Comparison of ENCODE assay signal across 17 cellular contexts in the genomic region with DNA sequence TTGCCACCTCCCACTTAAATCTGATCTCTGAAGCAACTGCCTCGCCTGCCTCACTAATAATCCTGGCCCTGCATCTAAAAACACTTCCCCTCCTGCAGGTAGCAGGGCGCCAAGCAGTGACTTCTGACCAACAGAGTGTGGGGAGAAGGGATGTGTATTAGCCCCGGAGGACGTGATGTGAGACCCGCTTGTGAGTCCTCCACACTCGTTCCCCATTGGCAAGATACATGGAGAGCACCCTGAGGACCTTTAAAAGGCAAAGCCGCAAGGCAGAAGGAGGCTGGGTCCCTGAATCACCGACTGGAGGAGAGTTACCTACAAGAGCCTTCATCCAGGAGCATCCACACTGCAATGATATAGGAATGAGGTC. TPM values are rescaled to one million over a fixed set of nuclear protein-coding genes. Genes with fewer than 3 reads are reported as not detected.
A peak's percentile ranks its signal among the peaks of the same experiment; 100 is the strongest.
DNase-seq lines count a peak whose midpoint lies in the region; ATAC-seq, FAIRE-seq and TF ChIP-seq lines count a peak whose summit lies in the region.
"Had no signal": no experiment of that assay in that cellular context is flagged by ENCODE, and none has a peak within 500 bp of the region (broad histone marks: within the 10 kb centered on the region; RNA-seq: fewer than 3 reads in every experiment).

No MANE protein-coding gene starts in this region.

- H3K79me2 ChIP-seq in OCI-LY7 (ENCODE audit: insufficient read depth, low read depth, low read length), result no peaks in the 10 kb centered on the region
- no peaks in the 10 kb centered on the region for H3K79me2 ChIP-seq in K562 (ENCODE audit: control insufficient read depth, insufficient read depth, low read length)

- BruUV-seq in OCI-LY7 (replicated peaks; lab: Mats Ljungman, UMichigan) (no TSS peak), K562 (replicated peaks; lab: Mats Ljungman, UMichigan) (no TSS peak)

- 84% methylated on average over 8 of the region's 8 CpGs for WGBS in K562 (ENCODE audit: insufficient coverage, low coverage, missing lambda C conversion rate)

- TF ChIP-seq EP300 in K562 (IDR thresholded peaks at IDR 0.05; ENCODE audit: low read length), result no peak

- H3K9me2 ChIP-seq in OCI-LY7 (ENCODE audit: insufficient read depth, low read length), result no peaks in the 10 kb centered on the region

- intact Hi-C loops in OCI-LY7 (cut with micrococcal nuclease; ENCODE audit: unreplicated experiment) (no loop called here), K562 (cut with micrococcal nuclease) (no loop called here)

- H3K4me1 Mint-ChIP-seq in CD8-positive, alpha-beta memory T cell, result peaks cover 33 to 53% (median 47%) of the 10 kb centered on the region in 3 donors
- peaks cover 58 to 70% of the 10 kb centered on the region in 2 donors for H3K4me1 Mint-ChIP-seq in natural killer cell treated with Interleukin-12 subunit alpha and Interleukin-12 subunit beta and Interleukin-15 and Interleukin-18, amount 100 ng/mL, for 72 hours (ENCODE audit: low read depth in 2 of 2)

- no peak; the same call in 1 of the 2 replicates for TF ChIP-seq POLR2A in K562 (conservative IDR thresholded peaks at IDR 0.05)

- H4K20me1 ChIP-seq in OCI-LY7 (ENCODE audit: insufficient read depth, low read length), result no peaks in the 10 kb centered on the region
- H4K20me1 ChIP-seq in K562 (replicated peaks; ENCODE audit: control insufficient read depth, insufficient read depth, low read length), result no peaks in the 10 kb centered on the region

- peak overlapping the region in 7 of 8 donors; percentile 45 to 96 (median 89) for H3K27ac Mint-ChIP-seq in CD8-positive, alpha-beta memory T cell
- H3K27ac Mint-ChIP-seq in natural killer cell treated with Interleukin-12 subunit alpha and Interleukin-12 subunit beta and Interleukin-15 and Interleukin-18, amount 100 ng/mL, for 72 hours, result peak overlapping the region; percentile 92 to 98

- ATAC-seq in K562, result no peak
- ATAC-seq in natural killer cell treated with Interleukin-12 subunit alpha and Interleukin-12 subunit beta and Interleukin-15 and Interleukin-18, amount 100 ng/mL, for 72 hours, result no peak
- no peak for ATAC-seq in GM18867 (IDR thresholded peaks at IDR 0.05; ENCODE audit: unreplicated experiment)
- ATAC-seq in HG03175 (IDR thresholded peaks at IDR 0.05; ENCODE audit: unreplicated experiment), result no peak

- FAIRE-seq in K562 (lab: Jason Lieb, UNC), result no peak

- peaks cover 6 to 29% (median 8%) of the 10 kb centered on the region in 3 donors for H3K36me3 Mint-ChIP-seq in CD8-positive, alpha-beta memory T cell
- peaks cover 14% of the 10 kb centered on the region for H3K36me3 Mint-ChIP-seq in natural killer cell treated with Interleukin-12 subunit alpha and Interleukin-12 subunit beta and Interleukin-15 and Interleukin-18, amount 100 ng/mL, for 72 hours

- no peak for TF ChIP-seq CTCF in OCI-LY7 (conservative IDR thresholded peaks at IDR 0.05; ENCODE audit: low read length)
- TF ChIP-seq CTCF in K562 (IDR thresholded peaks at IDR 0.05 in 2 of 3, conservative IDR thresholded peaks at IDR 0.05 in 1 of 3; ENCODE audit: insufficient read depth in 2 of 3, low read depth in 1 of 3, low read length in 3 of 3), result no peak
- TF ChIP-seq CTCF in brain microvascular endothelial cell (IDR thresholded peaks at IDR 0.05; ENCODE audit: low read depth, low read length, missing control alignments), result no peak

- CTCF ChIA-PET in CD8-positive, alpha-beta memory T cell (lab: Charles Lee), result no interaction called here
- CTCF ChIA-PET in OCI-LY7 (lab: Charles Lee; ENCODE audit: unreplicated experiment), result no interaction called here
- CTCF ChIA-PET in K562 (lab: Yijun Ruan, JAX; ENCODE audit: low intra/inter-chr PET ratio), result no interaction called here

- H3K36me3 ChIP-seq in CD8-positive, alpha-beta memory T cell (ENCODE audit: insufficient read depth, low read length), result peaks cover 6% of the 10 kb centered on the region
- H3K36me3 ChIP-seq in OCI-LY7 (ENCODE audit: insufficient read depth, low read length), result peaks cover 52% of the 10 kb centered on the region
- peaks cover 33% of the 10 kb centered on the region for H3K36me3 ChIP-seq in K562 (ENCODE audit: control insufficient read depth, insufficient read depth, low read length)
- H3K36me3 ChIP-seq in brain microvascular endothelial cell (replicated peaks), result peaks cover 9% of the 10 kb centered on the region

- no peaks in the 10 kb centered on the region for H3K27me3 Mint-ChIP-seq in CD8-positive, alpha-beta memory T cell
- H3K27me3 Mint-ChIP-seq in natural killer cell treated with Interleukin-12 subunit alpha and Interleukin-12 subunit beta and Interleukin-15 and Interleukin-18, amount 100 ng/mL, for 72 hours, result no peaks in the 10 kb centered on the region

- no peaks in the 10 kb centered on the region for H3K9me3 Mint-ChIP-seq in CD8-positive, alpha-beta memory T cell
- H3K9me3 Mint-ChIP-seq in natural killer cell treated with Interleukin-12 subunit alpha and Interleukin-12 subunit beta and Interleukin-15 and Interleukin-18, amount 100 ng/mL, for 72 hours, result no peaks in the 10 kb centered on the region

- no peak overlapping the region for H3K9ac ChIP-seq in K562 (ENCODE audit: insufficient read depth in 1 of 2, low read depth in 2 of 2, low read length in 2 of 2)

- DNase-seq in CD8-positive, alpha-beta memory T cell, result peak in 1 of 5 donors; percentile 23
- no peak for DNase-seq in OCI-LY7 (ENCODE audit: low spot score)
- DNase-seq in K562 (ENCODE audit: extremely low read depth in 1 of 4, low spot score in 3 of 4), result no peak
- no peak for DNase-seq in natural killer cell treated with Interleukin-12 subunit alpha and Interleukin-12 subunit beta and Interleukin-15 and Interleukin-18, amount 100 ng/mL, for 72 hours (ENCODE audit: low spot score)
- DNase-seq in brain microvascular endothelial cell, result no peak
- DNase-seq in NCI-H2196 (lab: John Stamatoyannopoulos, UW; ENCODE audit: unreplicated experiment), result no peak
- DNase-seq: activated CD4-positive, alpha-beta T cell treated with anti-CD3 and anti-CD28 coated beads, Interleukin-2, amount 50 U/mL, for 4 hours; activated gamma-delta T cell; head of caudate nucleus; IMR-90; NCI-H1105 treated with DMSO at 0.1 percent for 48 hours; NCI-H446; retina had no signal

- no peaks in the 10 kb centered on the region for H3K27me3 ChIP-seq in CD8-positive, alpha-beta memory T cell (ENCODE audit: insufficient read depth, low read length, poor library complexity, severe bottlenecking)
- H3K27me3 ChIP-seq in K562 (ENCODE audit: control insufficient read depth in 2 of 2, insufficient read depth in 2 of 2, low read length in 2 of 2), result no peaks in the 10 kb centered on the region
- no peaks in the 10 kb centered on the region for H3K27me3 ChIP-seq in brain microvascular endothelial cell (replicated peaks)
- H3K27me3 ChIP-seq: vagina had no signal

- in situ Hi-C loops in K562 (cut with MboI) (no loop called here), brain microvascular endothelial cell (cut with HindIII; ENCODE audit: low pct_ligation_motif_present, low sequenced_read_pairs) (no loop called here)

- no peak overlapping the region for H3K27ac ChIP-seq in CD8-positive, alpha-beta memory T cell (ENCODE audit: low read depth, low read length)
- H3K27ac ChIP-seq in OCI-LY7 (ENCODE audit: low read depth, low read length, poor library complexity, severe bottlenecking) (peak overlapping the region; percentile 93), K562 (ENCODE audit: extremely low read depth, low read depth, low read length) (no peak overlapping the region), brain microvascular endothelial cell (no peak overlapping the region)
- H3K27ac ChIP-seq: vagina had no signal

- H2AFZ ChIP-seq in OCI-LY7 (ENCODE audit: low read length) (no peak overlapping the region), K562 (ENCODE audit: low read depth, low read length) (no peak overlapping the region)

- peaks cover 4% of the 10 kb centered on the region for H3K9me1 ChIP-seq in K562 (ENCODE audit: control insufficient read depth, insufficient read depth, low read length)

- H3K4me3 ChIP-seq in CD8-positive, alpha-beta memory T cell (ENCODE audit: low read length), result no peak overlapping the region
- H3K4me3 ChIP-seq in OCI-LY7 (ENCODE audit: low read depth, low read length, poor library complexity, severe bottlenecking) (no peak overlapping the region), K562 (no peak overlapping the region), brain microvascular endothelial cell (ENCODE audit: low read depth, low read length) (no peak overlapping the region)
- H3K4me3 ChIP-seq: vagina had no signal

- H3K4me2 ChIP-seq in OCI-LY7 (ENCODE audit: low read length) (no peak overlapping the region), K562 (ENCODE audit: insufficient read depth, low read length) (no peak overlapping the region)

- H3K4me1 ChIP-seq in CD8-positive, alpha-beta memory T cell (ENCODE audit: insufficient read depth, low read length), result peaks cover 13% of the 10 kb centered on the region
- H3K4me1 ChIP-seq in OCI-LY7 (ENCODE audit: insufficient read depth, low read length, poor library complexity, severe bottlenecking) (peaks cover 66% of the 10 kb centered on the region), K562 (replicated peaks in 1 of 2; ENCODE audit: control insufficient read depth in 2 of 2, insufficient read depth in 2 of 2, low read length in 2 of 2) (peaks cover 7 to 18% of the 10 kb centered on the region in 2 experiments; a peak in 4 of 5 replicates)

- no peak for TF ChIP-seq RAD21 in K562 (CRISPR knock-in tag; conservative IDR thresholded peaks at IDR 0.05 in 1 of 2, IDR thresholded peaks at IDR 0.05 in 1 of 2)

- peak overlapping the region in 1 of 7 donors; percentile 35 for H3K4me3 Mint-ChIP-seq in CD8-positive, alpha-beta memory T cell
- peak overlapping the region; percentile 53 for H3K4me3 Mint-ChIP-seq in natural killer cell treated with Interleukin-12 subunit alpha and Interleukin-12 subunit beta and Interleukin-15 and Interleukin-18, amount 100 ng/mL, for 72 hours

- H3K9me3 ChIP-seq in CD8-positive, alpha-beta memory T cell (ENCODE audit: low read length), result no peaks in the 10 kb centered on the region
- H3K9me3 ChIP-seq in OCI-LY7 (ENCODE audit: low read length), result no peaks in the 10 kb centered on the region
- H3K9me3 ChIP-seq in K562 (replicated peaks; ENCODE audit: control insufficient read depth, insufficient read depth, low read depth, low read length), result no peaks in the 10 kb centered on the region
- H3K9me3 ChIP-seq: vagina had no signal

- POLR2A ChIA-PET in CD8-positive, alpha-beta memory T cell (lab: Charles Lee), result no interaction called here
- POLR2A ChIA-PET in OCI-LY7 (lab: Charles Lee), result interaction anchor here (0.8 kb wide), 1 partner anchor 221 kb away, joined by 3 read pairs; no protein-coding TSS in a partner anchor
- POLR2A ChIA-PET in K562 (lab: Yijun Ruan, JAX), result interaction anchor here (0.6 kb wide), 1 partner anchor 1395 kb away, joined by 3 read pairs; no protein-coding TSS in a partner anchor

RNA-seq across cellular contexts. Expression of a gene that starts 6.1 kb away (rescaled TPM):
- total RNA-seq in CD8-positive, alpha-beta memory T cell, result 1 to 10 TPM in 1 of 2 experiments, under 1 TPM in 1; 0.84 to 1.9 TPM
- 0.37 TPM for polyA plus RNA-seq in CD8-positive, alpha-beta memory T cell
- total RNA-seq in OCI-LY7 (2014; rRNA removed; shearing (Covaris generic)), result 6.4 and 8.0 TPM in 2 replicates
- 13.5 and 16.0 TPM in 2 replicates for total RNA-seq in OCI-LY7 (2022)
- 9.0 and 11.0 TPM in 2 replicates for total RNA-seq in K562 (2011; cell fraction: chromatin; rRNA removed; ENCODE audit: low replicate concordance)
- total RNA-seq in K562 (2011; cell fraction: nucleolus; rRNA removed), result 5.9 and 6.2 TPM in 2 replicates
- 8.1 and 8.8 TPM in 2 replicates for total RNA-seq in K562 (2011; cell fraction: nucleoplasm; rRNA removed)
- total RNA-seq in K562 (2014; rRNA removed), result 0.23 and 0.41 TPM in 2 replicates
- 0.32 and 0.47 TPM in 2 replicates for total RNA-seq in K562 (2014; rRNA removed; fragmentation: Illumina TruSeq; extraction: Trizol)
- total RNA-seq in K562 (2015; rRNA removed; fragmentation: Illumina TruSeq; extraction: Trizol), result 0.34 and 0.65 TPM in 2 replicates
- 0.83 and 0.95 TPM in 2 replicates for total RNA-seq in K562 (2021)
- 1.8 and 3.1 TPM in 2 replicates for polyA plus RNA-seq in K562 (2011; rRNA removed)
- polyA plus RNA-seq in K562 (2011; cell fraction: cytosol; rRNA removed), result 1.8 and 3.1 TPM in 2 replicates
- 12.1 and 14.8 TPM in 2 replicates for polyA plus RNA-seq in K562 (2011; cell fraction: nucleus; rRNA removed)
- 0.79 and 2.9 TPM in 2 replicates for polyA plus RNA-seq in K562 (2012)
- polyA plus RNA-seq in K562 (2014; fragmentation: Illumina TruSeq; extraction: Trizol), result 0.73 and 0.93 TPM in 2 replicates
- under 1 TPM; 0.13 to 0.21 TPM for polyA plus RNA-seq in K562 (2014; fragmentation: Nextera tagmentation; extraction: Ambion mirVana)
- polyA plus RNA-seq in K562 (2014; rRNA removed), result 0.62 and 1.6 TPM in 2 replicates
- 0.30 TPM in 1 of 2 replicates, not detected in the other for polyA minus RNA-seq in K562 (2011; rRNA and poly(A)+ RNA removed)
- not detected in 2 replicates for polyA minus RNA-seq in K562 (2011; cell fraction: cytosol; rRNA and poly(A)+ RNA removed)
- 1.1 and 1.6 TPM in 2 replicates for polyA minus RNA-seq in K562 (2011; cell fraction: nucleus; rRNA and poly(A)+ RNA removed)
- 1 to 10 TPM; 3.7 to 6.8 TPM for total RNA-seq in natural killer cell treated with Interleukin-12 subunit alpha and Interleukin-12 subunit beta and Interleukin-15 and Interleukin-18, amount 100 ng/mL, for 72 hours
- total RNA-seq: IMR-90 had no signal

RNA-seq across cellular contexts. Expression of a gene that starts 9.3 kb away (rescaled TPM):
- 10 to 100 TPM; 33.5 to 33.7 TPM for total RNA-seq in CD8-positive, alpha-beta memory T cell
- polyA plus RNA-seq in CD8-positive, alpha-beta memory T cell, result 18.1 TPM
- total RNA-seq in OCI-LY7 (2014; rRNA removed; shearing (Covaris generic)), result 90.2 and 102 TPM in 2 replicates
- total RNA-seq in OCI-LY7 (2022), result 95.0 and 106 TPM in 2 replicates
- 248 and 523 TPM in 2 replicates for total RNA-seq in K562 (2011; cell fraction: chromatin; rRNA removed; ENCODE audit: low replicate concordance)
- 303 and 304 TPM in 2 replicates for total RNA-seq in K562 (2011; cell fraction: nucleolus; rRNA removed)
- total RNA-seq in K562 (2011; cell fraction: nucleoplasm; rRNA removed), result 245 and 257 TPM in 2 replicates
- total RNA-seq in K562 (2014; rRNA removed), result 37.0 and 37.7 TPM in 2 replicates
- 14.4 and 25.4 TPM in 2 replicates for total RNA-seq in K562 (2014; rRNA removed; fragmentation: Illumina TruSeq; extraction: Trizol)
- 30.7 and 32.3 TPM in 2 replicates for total RNA-seq in K562 (2015; rRNA removed; fragmentation: Illumina TruSeq; extraction: Trizol)
- total RNA-seq in K562 (2021), result 39.0 and 45.3 TPM in 2 replicates
- polyA plus RNA-seq in K562 (2011; rRNA removed), result 39.2 and 56.1 TPM in 2 replicates
- 30.7 and 45.8 TPM in 2 replicates for polyA plus RNA-seq in K562 (2011; cell fraction: cytosol; rRNA removed)
- 448 and 634 TPM in 2 replicates for polyA plus RNA-seq in K562 (2011; cell fraction: nucleus; rRNA removed)
- 39.7 and 51.9 TPM in 2 replicates for polyA plus RNA-seq in K562 (2012)
- 49.9 and 56.7 TPM in 2 replicates for polyA plus RNA-seq in K562 (2014; fragmentation: Illumina TruSeq; extraction: Trizol)
- polyA plus RNA-seq in K562 (2014; fragmentation: Nextera tagmentation; extraction: Ambion mirVana), result 1 to 10 TPM; 6.2 to 7.1 TPM
- polyA plus RNA-seq in K562 (2014; rRNA removed), result 94.6 and 99.3 TPM in 2 replicates
- 8.3 and 12.6 TPM in 2 replicates for polyA minus RNA-seq in K562 (2011; rRNA and poly(A)+ RNA removed)
- polyA minus RNA-seq in K562 (2011; cell fraction: cytosol; rRNA and poly(A)+ RNA removed), result 2.9 and 8.4 TPM in 2 replicates
- 43.1 and 49.8 TPM in 2 replicates for polyA minus RNA-seq in K562 (2011; cell fraction: nucleus; rRNA and poly(A)+ RNA removed)
- 10 to 100 TPM; 48.4 to 94.8 TPM for total RNA-seq in natural killer cell treated with Interleukin-12 subunit alpha and Interleukin-12 subunit beta and Interleukin-15 and Interleukin-18, amount 100 ng/mL, for 72 hours

RNA-seq across cellular contexts. Expression of a gene that starts 59.7 kb away (rescaled TPM):
- not detected for total RNA-seq in CD8-positive, alpha-beta memory T cell
- polyA plus RNA-seq in CD8-positive, alpha-beta memory T cell, result 9.8 TPM
- total RNA-seq in OCI-LY7 (2014; rRNA removed; shearing (Covaris generic)), result not detected in 2 replicates
- total RNA-seq in OCI-LY7 (2022), result not detected in 2 replicates
- total RNA-seq in K562 (2011; cell fraction: chromatin; rRNA removed; ENCODE audit: low replicate concordance), result 0.21 and 0.53 TPM in 2 replicates
- not detected in 2 replicates for total RNA-seq in K562 (2011; cell fraction: nucleolus; rRNA removed)
- not detected in 2 replicates for total RNA-seq in K562 (2011; cell fraction: nucleoplasm; rRNA removed)
- not detected in 2 replicates for total RNA-seq in K562 (2014; rRNA removed)
- total RNA-seq in K562 (2014; rRNA removed; fragmentation: Illumina TruSeq; extraction: Trizol), result not detected in 2 replicates
- total RNA-seq in K562 (2015; rRNA removed; fragmentation: Illumina TruSeq; extraction: Trizol), result not detected in 2 replicates
- not detected in 2 replicates for total RNA-seq in K562 (2021)
- 0.04 TPM in 1 of 2 replicates, not detected in the other for polyA plus RNA-seq in K562 (2011; rRNA removed)
- polyA plus RNA-seq in K562 (2011; cell fraction: cytosol; rRNA removed), result not detected in 2 replicates
- polyA plus RNA-seq in K562 (2011; cell fraction: nucleus; rRNA removed), result not detected in 2 replicates
- polyA plus RNA-seq in K562 (2012), result 6.0 and 10.3 TPM in 2 replicates
- polyA plus RNA-seq in K562 (2014; fragmentation: Illumina TruSeq; extraction: Trizol), result not detected in 2 replicates
- 1 to 10 TPM; 1.2 to 3.3 TPM for polyA plus RNA-seq in K562 (2014; fragmentation: Nextera tagmentation; extraction: Ambion mirVana)
- not detected in 2 replicates for polyA plus RNA-seq in K562 (2014; rRNA removed)
- polyA minus RNA-seq in K562 (2011; rRNA and poly(A)+ RNA removed), result not detected in 2 replicates
- not detected in 2 replicates for polyA minus RNA-seq in K562 (2011; cell fraction: cytosol; rRNA and poly(A)+ RNA removed)
- polyA minus RNA-seq in K562 (2011; cell fraction: nucleus; rRNA and poly(A)+ RNA removed), result not detected in 2 replicates
- not detected for total RNA-seq in natural killer cell treated with Interleukin-12 subunit alpha and Interleukin-12 subunit beta and Interleukin-15 and Interleukin-18, amount 100 ng/mL, for 72 hours
- total RNA-seq: IMR-90; T-helper 1 cell treated with Interleukin-12 subunit alpha and Interleukin-12 subunit beta and Interleukin-4 antibody, amounts not matched to agents 30 ng/mL and 1 ng/mL, for 36 hours; vagina had no signal
- polyA plus RNA-seq: IMR-90 had no signal
